In genomic region chr1:204977327-204977726, GRCh38 we compare ENCODE assay signal across 18 cellular contexts.
"Had no signal": no experiment of that assay in that cellular context is flagged by ENCODE, and none has a peak within 500 bp of the region (broad histone marks: within the 10 kb centered on the region; RNA-seq: fewer than 3 reads in every experiment).

No MANE protein-coding gene starts in this region.

- H3K27me3 ChIP-seq: esophagus muscularis mucosa had no signal

- H3K27ac ChIP-seq: brain microvascular endothelial cell, coronary artery, esophagus muscularis mucosa, skin epidermis had no signal

- H3K36me3 ChIP-seq: brain microvascular endothelial cell had no signal

- H3K9me3 ChIP-seq: esophagus muscularis mucosa had no signal

- H3K4me3 Mint-ChIP-seq: activated naive CD8-positive, alpha-beta T cell treated with anti-CD3 and anti-CD28 coated beads, Interleukin-2, amount 10 ng/mL, durations not matched to agents 7 days and 5 days; activated T-cell treated with anti-CD3 and anti-CD28 coated beads, Interleukin-2, amount 50 U/mL, for 4 hours; central memory CD8-positive, alpha-beta T cell; natural killer cell treated with Interleukin-12 subunit alpha and Interleukin-12 subunit beta and Interleukin-15 and Interleukin-18, amount 100 ng/mL, for 72 hours had no signal

- H3K27ac Mint-ChIP-seq: activated naive CD8-positive, alpha-beta T cell treated with anti-CD3 and anti-CD28 coated beads, Interleukin-2, amount 10 ng/mL, durations not matched to agents 7 days and 5 days; natural killer cell treated with Interleukin-12 subunit alpha and Interleukin-12 subunit beta and Interleukin-15 and Interleukin-18, amount 100 ng/mL, for 72 hours; progenitor cell of endocrine pancreas had no signal

- ATAC-seq: activated T-cell treated with anti-CD3 and anti-CD28 coated beads, Interleukin-2, amount 50 U/mL, for 4 hours; natural killer cell treated with Interleukin-12 subunit alpha and Interleukin-12 subunit beta and Interleukin-15 and Interleukin-18, amount 100 ng/mL, for 72 hours; right cardiac atrium had no signal

- DNase-seq: activated CD4-positive, alpha-beta T cell treated with anti-CD3 and anti-CD28 coated beads, Interleukin-2, amount 50 U/mL, for 4 hours; activated effector memory CD4-positive, alpha-beta T cell treated with Interleukin-2 at 50 U/mL for 16 hours; activated naive CD8-positive, alpha-beta T cell treated with anti-CD3 and anti-CD28 coated beads, Interleukin-2, amount 10 ng/mL, durations not matched to agents 7 days and 5 days; activated T-cell treated with anti-CD3 and anti-CD28 coated beads, Interleukin-2, amount 50 U/mL, for 4 hours; anterior cingulate cortex; brain microvascular endothelial cell; kidney glomerular epithelial cell; mesendoderm; occipital lobe; right cardiac atrium; SW 1271 had no signal

- H3K9me3 Mint-ChIP-seq: activated naive CD8-positive, alpha-beta T cell treated with anti-CD3 and anti-CD28 coated beads, Interleukin-2, amount 10 ng/mL, durations not matched to agents 7 days and 5 days; activated T-cell treated with anti-CD3 and anti-CD28 coated beads, Interleukin-2, amount 50 U/mL, for 4 hours; central memory CD8-positive, alpha-beta T cell; natural killer cell treated with Interleukin-12 subunit alpha and Interleukin-12 subunit beta and Interleukin-15 and Interleukin-18, amount 100 ng/mL, for 72 hours had no signal

- H3K36me3 Mint-ChIP-seq: activated naive CD8-positive, alpha-beta T cell treated with anti-CD3 and anti-CD28 coated beads, Interleukin-2, amount 10 ng/mL, durations not matched to agents 7 days and 5 days; natural killer cell treated with Interleukin-12 subunit alpha and Interleukin-12 subunit beta and Interleukin-15 and Interleukin-18, amount 100 ng/mL, for 72 hours had no signal

- H3K4me3 ChIP-seq: coronary artery, esophagus muscularis mucosa, skin epidermis had no signal

- H3K4me1 Mint-ChIP-seq: central memory CD8-positive, alpha-beta T cell had no signal

- FAIRE-seq: TTC549 had no signal
